18 cellular contexts compared by ENCODE assay signal in genomic region chr3:38636881-38637280, GRCh38. TPM values are rescaled to one million over a fixed set of nuclear protein-coding genes. Genes with fewer than 3 reads are reported as not detected.
DNase-seq lines count a peak whose midpoint lies in the region; ATAC-seq, FAIRE-seq and TF ChIP-seq lines count a peak whose summit lies in the region.
"Had no signal": no experiment of that assay in that cellular context is flagged by ENCODE, and none has a peak within 500 bp of the region (broad histone marks: within the 10 kb centered on the region; RNA-seq: fewer than 3 reads in every experiment).

No MANE protein-coding gene starts in this region.

- H4K5ac ChIP-seq in H1 (ENCODE audit: insufficient read length, low read depth, low read length): no peak overlapping the region

- POLR2A ChIA-PET in H1 (lab: Charles Lee; ENCODE audit: partially characterized antibody): interaction anchor here (0.9 to 1.5 kb wide), 2 partner anchors 9 to 19 kb away, joined by 3 read pairs; no protein-coding TSS in a partner anchor

- H2BK120ac ChIP-seq in H1 (replicated peaks; ENCODE audit: low read depth, low read length): no peak overlapping the region

- H4K8ac ChIP-seq in H1 (ENCODE audit: extremely low read depth, insufficient read depth, low read length): no peak overlapping the region

- H3K4me2 ChIP-seq in BLaER1 treated with 17β-estradiol and CSF1 and Interleukin-3, amounts not matched to agents 10 nM and 100 nM: peak overlapping the region; percentile 15 to 91 (median 82); a peak in 21 of 22 replicates
- H3K4me2 ChIP-seq in H1 (ENCODE audit: insufficient read depth in 1 of 2, low read depth in 2 of 2, low read length in 2 of 2): no peak overlapping the region
- no peak overlapping the region for H3K4me2 ChIP-seq in osteoblast (ENCODE audit: insufficient read depth, low read length)

- H3K56ac ChIP-seq in H1 (replicated peaks; ENCODE audit: insufficient read length, low read depth, low read length): no peak overlapping the region

- H3K27ac ChIP-seq in BLaER1 treated with 17β-estradiol and CSF1 and Interleukin-3, amounts not matched to agents 10 nM and 100 nM: peak overlapping the region in 6 of 11 experiments; percentile 4 to 39 (median 20); a peak in 6 of 22 replicates
- H3K27ac ChIP-seq in H1 (ENCODE audit: low read depth, low read length): no peak overlapping the region
- H3K27ac ChIP-seq in osteoblast (ENCODE audit: low read depth, low read length): no peak overlapping the region
- no peak overlapping the region for H3K27ac ChIP-seq in coronary artery
- H3K27ac ChIP-seq: C4-2B had no signal

- H3K4me1 Mint-ChIP-seq in activated T-helper 2 cell treated with anti-CD3 and anti-CD28 coated beads, Interferon-gamma antibody, Interleukin-2, Interleukin-4, amounts not matched to agents 10 μg/mL and 5 μg/mL and 100 μg/mL, durations not matched to agents 14 hours and 24 hours and 36 hours (ENCODE audit: low read depth): no peaks in the 10 kb centered on the region
- H3K4me1 Mint-ChIP-seq: B cell had no signal

- peaks cover 36 to 78% (median 68%) of the 10 kb centered on the region in 10 experiments for H3K4me1 ChIP-seq in BLaER1 treated with 17β-estradiol and CSF1 and Interleukin-3, amounts not matched to agents 10 nM and 100 nM
- H3K4me1 ChIP-seq in H1 (replicated peaks in 1 of 4; ENCODE audit: control insufficient read depth in 3 of 4, insufficient read depth in 4 of 4, low read length in 3 of 4) (peaks cover 10 to 35% (median 16%) of the 10 kb centered on the region in 4 experiments), osteoblast (ENCODE audit: insufficient read depth, low read length) (no peaks in the 10 kb centered on the region)
- H3K4me1 ChIP-seq: Caco-2, HAP-1 had no signal

- CTCF ChIA-PET in H1 (lab: Charles Lee; ENCODE audit: partially characterized antibody): interaction anchor here (2.1 to 30.9 kb wide), 4 partner anchors 0 to 115 kb away, joined by 14 to 538 read pairs (median 522); partner anchors contain the start of gene SCN5A

- H3K14ac ChIP-seq in H1 (ENCODE audit: insufficient read length): no peak overlapping the region

- H2BK15ac ChIP-seq in H1 (ENCODE audit: low read length): peak overlapping the region; percentile 61; the same call in 1 of the 2 replicates

- H3K36me3 ChIP-seq in BLaER1 treated with 17β-estradiol and CSF1 and Interleukin-3, amounts not matched to agents 10 nM and 100 nM: no peaks in the 10 kb centered on the region
- H3K36me3 ChIP-seq in H1 (ENCODE audit: control insufficient read depth in 2 of 4, insufficient read depth in 4 of 4, low read length in 3 of 4): no peaks in the 10 kb centered on the region
- no peaks in the 10 kb centered on the region for H3K36me3 ChIP-seq in osteoblast (ENCODE audit: insufficient read depth, low read length)
- H3K36me3 ChIP-seq: HAP-1 had no signal

- intact Hi-C loops in activated T-helper 2 cell treated with anti-CD3 and anti-CD28 coated beads, Interferon-gamma antibody, Interleukin-2, Interleukin-4, amounts not matched to agents 10 μg/mL and 5 μg/mL and 100 μg/mL, durations not matched to agents 14 hours and 24 hours and 36 hours (cut with micrococcal nuclease): no loop called here

- no peaks in the 10 kb centered on the region for H3K36me3 Mint-ChIP-seq in activated T-helper 2 cell treated with anti-CD3 and anti-CD28 coated beads, Interferon-gamma antibody, Interleukin-2, Interleukin-4, amounts not matched to agents 10 μg/mL and 5 μg/mL and 100 μg/mL, durations not matched to agents 14 hours and 24 hours and 36 hours (ENCODE audit: low read depth)
- H3K36me3 Mint-ChIP-seq: IgD-negative memory B cell had no signal

- H4K91ac ChIP-seq in H1 (replicated peaks; ENCODE audit: insufficient read length, low read length): peak overlapping the region; percentile 4

- DNase-seq in NCI-H146 treated with DMSO at 0.1 percent for 48 hours (lab: John Stamatoyannopoulos, UW; ENCODE audit: unreplicated experiment): peak; percentile 60
- DNase-seq in H1 (ENCODE audit: low read depth in 1 of 2, low spot score in 2 of 2): no peak
- peak; percentile 39 for DNase-seq in osteoblast (ENCODE audit: insufficient read length, low spot score, missing footprints)
- DNase-seq in activated T-helper 2 cell treated with anti-CD3 and anti-CD28 coated beads, Interferon-gamma antibody, Interleukin-2, Interleukin-4, amounts not matched to agents 10 μg/mL and 5 μg/mL and 100 μg/mL, durations not matched to agents 14 hours and 24 hours and 36 hours (ENCODE audit: low spot score): no peak
- no peak for DNase-seq in coronary artery (ENCODE audit: low spot score)
- DNase-seq: Caco-2; CD4-positive, alpha-beta T cell had no signal

- H3K27me3 ChIP-seq in BLaER1 treated with 17β-estradiol and CSF1 and Interleukin-3, amounts not matched to agents 10 nM and 100 nM: no peaks in the 10 kb centered on the region; a peak in 1 of 22 replicates
- H3K27me3 ChIP-seq in H1 (replicated peaks in 1 of 4; ENCODE audit: control insufficient read depth in 3 of 4, extremely low read depth in 1 of 4, insufficient read depth in 3 of 4, low read length in 3 of 4) (no peaks in the 10 kb centered on the region), osteoblast (ENCODE audit: insufficient read depth, low read length) (peaks cover 26% of the 10 kb centered on the region)

- H2BK5ac ChIP-seq in H1 (ENCODE audit: low read depth, low read length): 0 out of 2 replicates have a peak overlapping the region, but pooled peaks have one; percentile 60

- ATAC-seq in activated CD4-positive, CD25-positive, alpha-beta regulatory T cell treated with anti-CD3 and anti-CD28 coated beads, Interleukin-2, amount 50 U/mL, for 24 hours: no peak
- ATAC-seq: HepG2 had no signal

- no peak overlapping the region; the same call in 1 of the 2 replicates for H3K18ac ChIP-seq in H1 (ENCODE audit: extremely low read depth, low read length)

- H3K9ac ChIP-seq in BLaER1 treated with 17β-estradiol and CSF1 and Interleukin-3, amounts not matched to agents 10 nM and 100 nM: peak overlapping the region in 1 of 11 experiments; percentile 36; a peak in 1 of 22 replicates
- no peak overlapping the region for H3K9ac ChIP-seq in H1 (replicated peaks in 1 of 4; ENCODE audit: extremely low read depth in 1 of 4, low read depth in 3 of 4, low read length in 3 of 4)

- TF ChIP-seq EP300 in H1 (IDR thresholded peaks at IDR 0.05; ENCODE audit: borderline replicate concordance in 1 of 2, low read depth in 2 of 2, low read length in 2 of 2): no peak

- no peak overlapping the region for H2AFZ ChIP-seq in H1 (ENCODE audit: low read length)
- no peak overlapping the region for H2AFZ ChIP-seq in osteoblast (ENCODE audit: low read length)

- no peaks in the 10 kb centered on the region for H3K79me2 ChIP-seq in H1 (ENCODE audit: control insufficient read depth in 1 of 2, insufficient read depth in 2 of 2, low read length in 2 of 2)
- H3K79me2 ChIP-seq in osteoblast (ENCODE audit: insufficient read depth, low read length): no peaks in the 10 kb centered on the region

- H3K27me3 Mint-ChIP-seq in activated T-helper 2 cell treated with anti-CD3 and anti-CD28 coated beads, Interferon-gamma antibody, Interleukin-2, Interleukin-4, amounts not matched to agents 10 μg/mL and 5 μg/mL and 100 μg/mL, durations not matched to agents 14 hours and 24 hours and 36 hours (ENCODE audit: low read depth): peaks cover 4% of the 10 kb centered on the region
- H3K27me3 Mint-ChIP-seq: CD4-positive, alpha-beta T cell had no signal

- no peak for FAIRE-seq in H1 (lab: Jason Lieb, UNC)
- FAIRE-seq: D721Med, G401.6, GM12891, GM18507, HepG2 had no signal

- no peak overlapping the region; the same call in 1 of the 2 replicates for H2BK20ac ChIP-seq in H1 (ENCODE audit: low read length)

- no peak overlapping the region for H3K23ac ChIP-seq in H1 (ENCODE audit: insufficient read length)

- H3K4ac ChIP-seq in H1 (replicated peaks; ENCODE audit: insufficient read length, low read depth, low read length): no peak overlapping the region

- no peak for TF ChIP-seq POLR2A in H1 (IDR thresholded peaks at IDR 0.05; ENCODE audit: control extremely low read depth in 1 of 2, low read depth in 2 of 2, low read length in 2 of 2)

- H3K23me2 ChIP-seq in H1 (ENCODE audit: low read depth, low read length): no peaks in the 10 kb centered on the region; the same call in 1 of the 2 replicates

- no peak overlapping the region for H3K27ac Mint-ChIP-seq in activated T-helper 2 cell treated with anti-CD3 and anti-CD28 coated beads, Interferon-gamma antibody, Interleukin-2, Interleukin-4, amounts not matched to agents 10 μg/mL and 5 μg/mL and 100 μg/mL, durations not matched to agents 14 hours and 24 hours and 36 hours
- H3K27ac Mint-ChIP-seq: B cell; CD4-positive, alpha-beta T cell; IgD-negative memory B cell had no signal

- no peak for TF ChIP-seq CTCF in H1 (IDR thresholded peaks at IDR 0.05; ENCODE audit: control extremely low read depth in 1 of 3, insufficient read depth in 1 of 3, low read depth in 1 of 3, low read length in 3 of 3)
- TF ChIP-seq CTCF in osteoblast (IDR thresholded peaks at IDR 0.05; ENCODE audit: extremely low read depth, low read depth, low read length): no peak
- TF ChIP-seq CTCF in coronary artery (IDR thresholded peaks at IDR 0.05): no peak

- no peaks in the 10 kb centered on the region; a peak in 2 of 22 replicates for H4K20me1 ChIP-seq in BLaER1 treated with 17β-estradiol and CSF1 and Interleukin-3, amounts not matched to agents 10 nM and 100 nM
- H4K20me1 ChIP-seq in H1 (replicated peaks in 1 of 2; ENCODE audit: control insufficient read depth in 1 of 2, insufficient read depth in 2 of 2, low read length in 2 of 2) (peaks cover 0 to 4% of the 10 kb centered on the region in 2 experiments), osteoblast (ENCODE audit: insufficient read depth, low read length) (no peaks in the 10 kb centered on the region)

- peak overlapping the region; percentile 87 for H2BK12ac ChIP-seq in H1 (ENCODE audit: low read depth, low read length)

- no peak overlapping the region; the same call in 1 of the 2 replicates for H2AK5ac ChIP-seq in H1 (ENCODE audit: low read depth, low read length)

- H3K9me3 Mint-ChIP-seq in activated T-helper 2 cell treated with anti-CD3 and anti-CD28 coated beads, Interferon-gamma antibody, Interleukin-2, Interleukin-4, amounts not matched to agents 10 μg/mL and 5 μg/mL and 100 μg/mL, durations not matched to agents 14 hours and 24 hours and 36 hours: no peaks in the 10 kb centered on the region
- H3K9me3 Mint-ChIP-seq: CD4-positive, alpha-beta T cell; IgD-negative memory B cell had no signal

- no peaks in the 10 kb centered on the region for H3K9me3 ChIP-seq in BLaER1 treated with 17β-estradiol and CSF1 and Interleukin-3, amounts not matched to agents 10 nM and 100 nM (replicated peaks in 1 of 11)
- no peaks in the 10 kb centered on the region for H3K9me3 ChIP-seq in H1 (ENCODE audit: insufficient read depth in 2 of 2, low read depth in 1 of 2, low read length in 1 of 2)
- H3K9me3 ChIP-seq in osteoblast (ENCODE audit: low read depth, low read length): no peaks in the 10 kb centered on the region
- H3K9me3 ChIP-seq: Caco-2, HAP-1 had no signal

- no peak overlapping the region; a peak in 1 of 20 replicates for H3K4me3 ChIP-seq in BLaER1 treated with 17β-estradiol and CSF1 and Interleukin-3, amounts not matched to agents 10 nM and 100 nM
- H3K4me3 ChIP-seq in H1 (ENCODE audit: extremely low read depth in 1 of 4, insufficient read depth in 2 of 4, low read depth in 3 of 4, low read length in 4 of 4): no peak overlapping the region
- H3K4me3 ChIP-seq in osteoblast (ENCODE audit: insufficient read depth, low read length): no peak overlapping the region
- no peak overlapping the region for H3K4me3 ChIP-seq in coronary artery
- H3K4me3 ChIP-seq: HAP-1 had no signal

- TF ChIP-seq RAD21 in H1 (IDR thresholded peaks at IDR 0.05 in 1 of 2, conservative IDR thresholded peaks at IDR 0.05 in 1 of 2; ENCODE audit: low read depth in 2 of 2, low read length in 2 of 2): no peak

- H3K4me3 Mint-ChIP-seq in activated T-helper 2 cell treated with anti-CD3 and anti-CD28 coated beads, Interferon-gamma antibody, Interleukin-2, Interleukin-4, amounts not matched to agents 10 μg/mL and 5 μg/mL and 100 μg/mL, durations not matched to agents 14 hours and 24 hours and 36 hours (ENCODE audit: low read depth): no peak overlapping the region
- H3K4me3 Mint-ChIP-seq: B cell; CD4-positive, alpha-beta T cell; IgD-negative memory B cell had no signal

- WGBS in H1 (ENCODE audit: extremely low coverage in 1 of 2, insufficient coverage in 1 of 2, insufficient read length in 1 of 2, insufficient replicate concordance in 2 of 2, low coverage in 1 of 2, low lambda C conversion rate in 2 of 2, missing lambda C conversion rate in 1 of 2), 2 experiments: 92% methylated on average over 6 of the region's 6 CpGs; no CpG with 5 or more reads in 1 of the 2 experiments

- 0 out of 2 replicates have a peak, but pooled peaks cover 3% of the 10 kb centered on the region for H3K79me1 ChIP-seq in H1 (ENCODE audit: low read depth, low read length)

RNA-seq across cellular contexts. Expression of gene SCN5A, which starts 12.6 kb away (rescaled TPM):
- total RNA-seq in H1 (2021; fragmentation: NEBNext Ultra II Directional; extraction: Animal tissue kit (Norgen Biotek cat#: 25700)): 11.4 and 16.5 TPM in 2 replicates
- 4.8 and 6.8 TPM in 2 replicates for polyA plus RNA-seq in H1 (2011; rRNA removed)
- polyA plus RNA-seq in H1 (2011; cell fraction: cytosol; rRNA removed): 4.0 TPM
- 14.7 TPM for polyA plus RNA-seq in H1 (2011; cell fraction: nucleus; rRNA removed)
- polyA plus RNA-seq in H1 (2012, experiment 1 of 2): 4.1 to 5.5 TPM (median 4.6 TPM) in 4 replicates
- 2.6 TPM for polyA plus RNA-seq in H1 (2012, experiment 2 of 2)
- 5.3 TPM for polyA plus RNA-seq in H1 (2013, experiment 1 of 2)
- polyA plus RNA-seq in H1 (2013, experiment 2 of 2): 5.8 TPM
- 12.6 and 14.0 TPM in 2 replicates for polyA minus RNA-seq in H1 (2011; rRNA and poly(A)+ RNA removed)
- polyA minus RNA-seq in H1 (2011; cell fraction: cytosol; rRNA and poly(A)+ RNA removed): 5.4 TPM
- polyA minus RNA-seq in H1 (2011; cell fraction: nucleus; rRNA and poly(A)+ RNA removed): 14.3 TPM
- under 0.01 TPM in 1 of 2 replicates, not detected in the other for total RNA-seq in osteoblast
- not detected in 2 replicates for total RNA-seq in activated T-helper 2 cell treated with anti-CD3 and anti-CD28 coated beads, Interferon-gamma antibody, Interleukin-2, Interleukin-4, amounts not matched to agents 10 μg/mL and 5 μg/mL and 100 μg/mL, durations not matched to agents 14 hours and 24 hours and 36 hours
- total RNA-seq: HepG2 had no signal
- polyA plus RNA-seq: IgD-negative memory B cell had no signal

Comparison
In these comparisons a context has a peak if more than half of its experiments do, and no peak if none do; other contexts are left out.
1. H3K27ac ChIP-seq: peak in BLaER1 treated with 17β-estradiol and CSF1 and Interleukin-3, amounts not matched to agents 10 nM and 100 nM (6 of 11); none in H1 (single experiment), osteoblast (single experiment) and coronary artery (0 of 2).
2. H3K4me2 ChIP-seq: peak in BLaER1 treated with 17β-estradiol and CSF1 and Interleukin-3, amounts not matched to agents 10 nM and 100 nM (11 of 11); none in H1 (0 of 2) and osteoblast (single experiment).
3. DNase-seq: peak in NCI-H146 treated with DMSO at 0.1 percent for 48 hours (single experiment) and osteoblast (single experiment); none in H1 (0 of 2), activated T-helper 2 cell treated with anti-CD3 and anti-CD28 coated beads, Interferon-gamma antibody, Interleukin-2, Interleukin-4, amounts not matched to agents 10 μg/mL and 5 μg/mL and 100 μg/mL, durations not matched to agents 14 hours and 24 hours and 36 hours (single experiment) and coronary artery (single experiment).
4. RNA of gene SCN5A, which starts 12.6 kb away (total RNA-seq): 11.4 to 16.5 TPM in H1; not detected in activated T-helper 2 cell treated with anti-CD3 and anti-CD28 coated beads, Interferon-gamma antibody, Interleukin-2, Interleukin-4, amounts not matched to agents 10 μg/mL and 5 μg/mL and 100 μg/mL, durations not matched to agents 14 hours and 24 hours and 36 hours and under 0.01 TPM in osteoblast; every median in the first group is over 10 times any median in the second.